8 cellular contexts compared by ENCODE assay signal in the genomic region with DNA sequence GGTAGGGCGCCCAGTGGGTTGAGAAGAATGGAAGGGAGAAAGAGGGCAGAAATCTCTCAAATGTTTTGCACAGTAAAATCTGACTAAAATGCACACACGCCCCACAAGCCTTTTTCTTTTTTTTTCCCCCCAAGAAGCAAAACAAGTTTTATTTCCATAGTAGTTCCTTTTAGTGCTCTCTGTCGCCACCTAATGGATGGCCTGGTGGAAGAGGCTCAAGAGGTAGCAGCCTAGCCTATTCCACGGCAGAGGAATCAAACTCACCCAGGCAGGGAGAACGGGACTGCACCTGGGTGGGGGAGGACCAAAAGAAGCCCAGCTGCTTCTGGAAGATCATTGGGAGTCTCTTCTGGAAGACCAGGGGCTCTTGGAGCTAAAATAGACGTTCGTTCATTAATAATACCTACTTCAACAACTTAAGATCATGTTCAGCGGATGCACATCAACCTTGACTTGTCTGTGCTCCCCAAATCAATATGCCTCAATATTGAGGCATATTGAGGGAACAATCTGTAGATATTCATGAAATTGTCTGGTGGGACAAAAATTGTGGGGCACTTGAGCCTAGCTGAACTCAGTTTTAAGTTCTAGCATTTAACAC. TPM values are rescaled to one million over a fixed set of nuclear protein-coding genes. Genes with fewer than 3 reads are reported as not detected.
DNase-seq lines count a peak whose midpoint lies in the region; ATAC-seq and TF ChIP-seq lines count a peak whose summit lies in the region.

No MANE protein-coding gene starts in this region.

- H3K4me3 ChIP-seq in SK-N-SH (ENCODE audit: low read depth in 2 of 2, low read length in 1 of 2): no peak overlapping the region
- no peak overlapping the region for H3K4me3 ChIP-seq in sigmoid colon

- ATAC-seq in left ventricle myocardium superior: peak; percentile 49
- ATAC-seq in GM21825 (IDR thresholded peaks at IDR 0.05; ENCODE audit: unreplicated experiment): no peak
- no peak for ATAC-seq in HG03378 (IDR thresholded peaks at IDR 0.05; ENCODE audit: unreplicated experiment)

- no peak for TF ChIP-seq EP300 in SK-N-SH (IDR thresholded peaks at IDR 0.05; ENCODE audit: borderline replicate concordance in 1 of 2, low read depth in 1 of 2, low read length in 1 of 2)
- no peak for TF ChIP-seq EP300 in sigmoid colon (IDR thresholded peaks at IDR 0.05)

- DNase-seq in D341Med (ENCODE audit: low spot score) (peak; percentile 65), HuH-7 (ENCODE audit: low spot score) (peak; percentile 34), SK-N-SH (peak; percentile 70), left ventricle myocardium superior (peak; percentile 68), sigmoid colon (peak; percentile 83)
- peak; percentile 74 for DNase-seq in activated naive CD4-positive, alpha-beta T cell treated with anti-CD3 and anti-CD28 coated beads, Interleukin-2, amount 50 U/mL, for 16 hours

- H3K9ac ChIP-seq in SK-N-SH: no peak overlapping the region

- TF ChIP-seq RAD21 in SK-N-SH (IDR thresholded peaks at IDR 0.05; ENCODE audit: low read length): peak; percentile 63

- no peaks in the 10 kb centered on the region for H3K9me2 ChIP-seq in SK-N-SH

- H3K4me1 ChIP-seq in SK-N-SH (ENCODE audit: control insufficient read depth in 1 of 2, insufficient read depth in 2 of 2, low read depth in 1 of 2, low read length in 1 of 2) (peaks cover 10 to 14% of the 10 kb centered on the region in 2 experiments; a peak in 3 of 4 replicates), sigmoid colon (peaks cover 0 to 57% (median 43%) of the 10 kb centered on the region in 4 donors)

- TF ChIP-seq POLR2A in sigmoid colon (IDR thresholded peaks at IDR 0.05): no peak

- H3K79me2 ChIP-seq in SK-N-SH (ENCODE audit: insufficient read depth): peaks cover 60% of the 10 kb centered on the region

- no peak overlapping the region for H3K27ac ChIP-seq in SK-N-SH (ENCODE audit: low read depth in 2 of 2, low read length in 1 of 2)
- peak overlapping the region in 3 of 4 donors; percentile 49 to 81 (median 74) for H3K27ac ChIP-seq in sigmoid colon

- peaks cover 22% of the 10 kb centered on the region for H4K20me1 ChIP-seq in SK-N-SH (ENCODE audit: insufficient read depth)

- TF ChIP-seq CTCF in SK-N-SH (IDR thresholded peaks at IDR 0.05) (peak; percentile 85), sigmoid colon (IDR thresholded peaks at IDR 0.05) (peak; percentile 32 to 48 (median 40))

- peaks cover 15% of the 10 kb centered on the region for H3F3A ChIP-seq in SK-N-SH (replicated peaks; ENCODE audit: insufficient read depth)

- 26% methylated on average over 8 of the region's 8 CpGs for WGBS in SK-N-SH (ENCODE audit: low lambda C conversion rate)
- WGBS in sigmoid colon, 2 donors: 30 to 40% methylated on average over 8 of the region's 8 CpGs

- intact Hi-C loops in left ventricle myocardium superior (cut with micrococcal nuclease) (no loop called here), sigmoid colon (cut with DNase I) (loop anchor here (2.0 to 5.0 kb wide), 2 partner anchors 39 to 46 kb away; a partner anchor contains a TSS)

- no peak overlapping the region for H3K4me2 ChIP-seq in SK-N-SH

- CTCF ChIA-PET in SK-N-SH (lab: Yijun Ruan, JAX): interaction anchor here (0.8 to 8.9 kb wide), 13 partner anchors 8 to 104 kb away, joined by 3 to 89 read pairs (median 4); no protein-coding TSS in a partner anchor

- POLR2A ChIA-PET in SK-N-SH (lab: Yijun Ruan, JAX): no interaction called here

- no peaks in the 10 kb centered on the region for H3K9me3 ChIP-seq in SK-N-SH
- H3K9me3 ChIP-seq in sigmoid colon: no peaks in the 10 kb centered on the region

- no peak overlapping the region for H2AFZ ChIP-seq in SK-N-SH (ENCODE audit: low read depth)

- H3K27me3 ChIP-seq in SK-N-SH (ENCODE audit: insufficient read depth): no peaks in the 10 kb centered on the region; the same call in 1 of the 2 replicates
- H3K27me3 ChIP-seq in sigmoid colon: no peaks in the 10 kb centered on the region

- H3K36me3 ChIP-seq in SK-N-SH (replicated peaks in 1 of 2; ENCODE audit: control insufficient read depth in 1 of 2, insufficient read depth in 2 of 2, low read length in 1 of 2) (no peaks in the 10 kb centered on the region), sigmoid colon (no peaks in the 10 kb centered on the region)

TF ChIP-seq in SK-N-SH, 30 proteins besides CTCF, POLR2A, EP300 and RAD21:
- TF ChIP-seq MEF2A (IDR thresholded peaks at IDR 0.05; ENCODE audit: borderline replicate concordance, low read depth): no peak
- TF ChIP-seq, protein P1, sequence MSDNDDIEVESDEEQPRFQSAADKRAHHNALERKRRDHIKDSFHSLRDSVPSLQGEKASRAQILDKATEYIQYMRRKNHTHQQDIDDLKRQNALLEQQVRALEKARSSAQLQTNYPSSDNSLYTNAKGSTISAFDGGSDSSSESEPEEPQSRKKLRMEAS (IDR thresholded peaks at IDR 0.05; ENCODE audit: low read depth): no peak
- peak; percentile 51 for TF ChIP-seq SMC3 (IDR thresholded peaks at IDR 0.05; ENCODE audit: low read depth, low read length)
- no peak for TF ChIP-seq CHD2 (IDR thresholded peaks at IDR 0.05; ENCODE audit: low read length, partially characterized antibody)

RNA-seq across cellular contexts. Expression of a gene that starts 31.6 kb away (rescaled TPM):
- polyA plus RNA-seq in SK-N-SH (2012; rRNA removed) (66.1 and 68.5 TPM in 2 replicates), sigmoid colon (100 to 1,000 TPM in 1 of 3 donors, 10 to 100 TPM in 2; 67.7 to 103 (median 70.3) TPM)
- polyA plus RNA-seq in SK-N-SH (2012; cell fraction: cytosol; rRNA removed): 41.1 and 61.6 TPM in 2 replicates
- polyA plus RNA-seq in SK-N-SH (2012; cell fraction: nucleus; rRNA removed): 108 and 160 TPM in 2 replicates
- total RNA-seq in left ventricle myocardium superior (33.9 TPM), sigmoid colon (10 to 100 TPM; 26.8 to 41.7 (median 37.3) TPM)

RNA-seq across cellular contexts. Expression of a gene that starts 46.2 kb away (rescaled TPM):
- polyA plus RNA-seq in SK-N-SH (2012; rRNA removed) (7.0 and 8.2 TPM in 2 replicates), sigmoid colon (10 to 100 TPM; 14.4 to 22.5 (median 18.7) TPM)
- 5.6 and 6.9 TPM in 2 replicates for polyA plus RNA-seq in SK-N-SH (2012; cell fraction: cytosol; rRNA removed)
- polyA plus RNA-seq in SK-N-SH (2012; cell fraction: nucleus; rRNA removed): 16.6 and 16.8 TPM in 2 replicates
- total RNA-seq in left ventricle myocardium superior (35.9 TPM), sigmoid colon (10 to 100 TPM; 43.9 to 57.9 (median 49.6) TPM)

Comparison
In these comparisons a context has a peak if more than half of its experiments do, and no peak if none do; other contexts are left out.
1. H3K27ac ChIP-seq: peak in sigmoid colon (3 of 4); none in SK-N-SH (0 of 2).
2. Peak in every context shown above with its lines, with median percentiles within 50 percentile points of each other: DNase-seq.